ENCODE assay signal across 8 cellular contexts in the genomic region with DNA sequence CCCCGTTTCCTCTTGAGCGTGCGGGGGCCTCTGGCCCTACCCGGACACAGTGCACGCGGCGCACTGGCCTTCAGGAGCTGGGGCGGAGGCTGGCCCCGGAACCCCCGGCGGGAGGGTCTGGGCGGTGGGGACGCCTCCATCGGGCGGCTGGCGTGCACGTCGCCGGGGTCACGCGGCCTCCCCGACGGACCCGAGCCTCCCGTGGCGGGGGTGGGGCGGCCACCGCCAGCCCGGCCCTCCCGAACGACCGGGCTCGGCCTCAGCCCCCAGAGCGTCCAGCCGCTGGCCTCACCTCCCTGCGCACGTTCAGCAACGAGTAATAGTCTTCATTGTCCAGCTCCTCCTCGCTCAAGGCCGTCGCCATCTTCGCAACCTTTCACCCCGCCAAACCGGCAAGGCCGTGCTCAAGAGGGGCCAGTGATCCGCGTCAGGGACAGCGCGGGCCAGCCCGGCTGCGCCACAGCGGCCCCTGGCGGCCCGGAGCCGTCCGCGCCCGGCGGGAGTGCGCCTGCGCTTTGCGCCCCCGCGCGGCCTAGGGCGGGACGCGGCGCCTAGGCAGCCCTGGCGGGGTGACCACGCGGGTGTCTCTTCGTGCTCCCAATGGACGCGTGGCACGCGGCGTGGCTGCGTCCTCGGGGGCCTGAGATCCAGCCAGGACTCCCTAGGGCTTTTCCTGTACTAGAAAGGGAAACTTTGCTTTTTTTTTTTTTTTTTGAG. TPM values are rescaled to one million over a fixed set of nuclear protein-coding genes. Genes with fewer than 3 reads are reported as not detected.
A peak's percentile ranks its signal among the peaks of the same experiment; 100 is the strongest.
DNase-seq lines count a peak whose midpoint lies in the region; ATAC-seq, FAIRE-seq and TF ChIP-seq lines count a peak whose summit lies in the region.

A gene with protein sequence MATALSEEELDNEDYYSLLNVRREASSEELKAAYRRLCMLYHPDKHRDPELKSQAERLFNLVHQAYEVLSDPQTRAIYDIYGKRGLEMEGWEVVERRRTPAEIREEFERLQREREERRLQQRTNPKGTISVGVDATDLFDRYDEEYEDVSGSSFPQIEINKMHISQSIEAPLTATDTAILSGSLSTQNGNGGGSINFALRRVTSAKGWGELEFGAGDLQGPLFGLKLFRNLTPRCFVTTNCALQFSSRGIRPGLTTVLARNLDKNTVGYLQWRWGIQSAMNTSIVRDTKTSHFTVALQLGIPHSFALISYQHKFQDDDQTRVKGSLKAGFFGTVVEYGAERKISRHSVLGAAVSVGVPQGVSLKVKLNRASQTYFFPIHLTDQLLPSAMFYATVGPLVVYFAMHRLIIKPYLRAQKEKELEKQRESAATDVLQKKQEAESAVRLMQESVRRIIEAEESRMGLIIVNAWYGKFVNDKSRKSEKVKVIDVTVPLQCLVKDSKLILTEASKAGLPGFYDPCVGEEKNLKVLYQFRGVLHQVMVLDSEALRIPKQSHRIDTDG (minus strand): TSS at position 380 of the 717 bp plus-strand sequence. CDS start 16 bp downstream, at position 364.

- DNase-seq in RCC 7860 (ENCODE audit: low spot score): peak; percentile 75
- peak; percentile 92 for DNase-seq in activated T-helper 1 cell treated with anti-CD3 and anti-CD28 coated beads, Interleukin-12 subunit alpha, Interleukin-12 subunit beta, Interleukin-2, Interleukin-4 antibody, amounts not matched to agents 30 ng/mL and 10 ng/mL and 1 ng/mL, durations not matched to agents 14 hours and 24 hours and 36 hours (ENCODE audit: low spot score)
- peak; percentile 86 to 90 for DNase-seq in fibroblast of lung (ENCODE audit: low read depth in 2 of 2)
- peak; percentile 84 to 99 (median 93) for DNase-seq in naive thymus-derived CD4-positive, alpha-beta T cell
- DNase-seq in stimulated activated naive B cell treated with anti-CD40 and anti-IgM and Interleukin-4, amounts not matched to agents 10 μg/mL and 1 μg/mL and 100 μg/mL, for 72 hours: peak; percentile 92

- peak within 1 kb of the TSS; percentile 92 for H3K4me3 Mint-ChIP-seq in activated T-helper 1 cell treated with anti-CD3 and anti-CD28 coated beads, Interleukin-12 subunit alpha, Interleukin-12 subunit beta, Interleukin-2, Interleukin-4 antibody, amounts not matched to agents 30 ng/mL and 10 ng/mL and 1 ng/mL, durations not matched to agents 14 hours and 24 hours and 36 hours
- H3K4me3 Mint-ChIP-seq in naive thymus-derived CD4-positive, alpha-beta T cell: peak within 1 kb of the TSS; percentile 87 to 96 (median 93)
- H3K4me3 Mint-ChIP-seq in stimulated activated naive B cell treated with anti-CD40 and anti-IgM and Interleukin-4, amounts not matched to agents 10 μg/mL and 1 μg/mL and 100 μg/mL, for 72 hours: peak within 1 kb of the TSS; percentile 91

- no peaks in the 10 kb centered on the region for H3K9me3 ChIP-seq in DOHH2 (ENCODE audit: control insufficient read depth, insufficient read depth, low read length)
- no peaks in the 10 kb centered on the region for H3K9me3 ChIP-seq in fibroblast of lung (ENCODE audit: control insufficient read depth, insufficient read depth, low read depth, low read length)
- no peaks in the 10 kb centered on the region for H3K9me3 ChIP-seq in naive thymus-derived CD4-positive, alpha-beta T cell (ENCODE audit: control insufficient read depth in 2 of 3, low read length in 3 of 3)

- no peaks in the 10 kb centered on the region for H3F3A ChIP-seq in DOHH2 (ENCODE audit: control insufficient read depth, insufficient read depth)

- peak; percentile 62 for TF ChIP-seq CTCF in DOHH2 (IDR thresholded peaks at IDR 0.05; ENCODE audit: low read depth, low read length, poor library complexity, severe bottlenecking)
- peak; percentile 72 for TF ChIP-seq CTCF in KMS-11 (conservative IDR thresholded peaks at IDR 0.05; ENCODE audit: low read depth, low read length)
- peak; percentile 50 to 63 for TF ChIP-seq CTCF in fibroblast of lung (conservative IDR thresholded peaks at IDR 0.05 in 1 of 2, IDR thresholded peaks at IDR 0.05 in 1 of 2; ENCODE audit: low read depth in 1 of 2, low read length in 2 of 2)

- peak within 1 kb of the TSS; percentile 68 for H3K4me2 ChIP-seq in DOHH2 (ENCODE audit: low read length)
- peak within 1 kb of the TSS; percentile 64 for H3K4me2 ChIP-seq in KMS-11
- H3K4me2 ChIP-seq in fibroblast of lung (ENCODE audit: extremely low read depth, insufficient read depth, low read length): peak within 1 kb of the TSS; percentile 87

- H3K27ac ChIP-seq in DOHH2 (ENCODE audit: low read depth, low read length) (no peak within 1 kb of the TSS; the same call in 1 of the 2 replicates), KMS-11 (peak within 1 kb of the TSS; percentile 76), fibroblast of lung (ENCODE audit: insufficient read depth, low read length) (peak within 1 kb of the TSS; percentile 93)
- H3K27ac ChIP-seq in naive thymus-derived CD4-positive, alpha-beta T cell (ENCODE audit: low read depth, low read length): peak within 1 kb of the TSS; percentile 92

- peaks cover 5% of the 10 kb centered on the region for H3K36me3 Mint-ChIP-seq in activated T-helper 1 cell treated with anti-CD3 and anti-CD28 coated beads, Interleukin-12 subunit alpha, Interleukin-12 subunit beta, Interleukin-2, Interleukin-4 antibody, amounts not matched to agents 30 ng/mL and 10 ng/mL and 1 ng/mL, durations not matched to agents 14 hours and 24 hours and 36 hours (ENCODE audit: low read depth)
- no peaks in the 10 kb centered on the region for H3K36me3 Mint-ChIP-seq in naive thymus-derived CD4-positive, alpha-beta T cell
- peaks cover 5 to 10% of the 10 kb centered on the region in 2 donors for H3K36me3 Mint-ChIP-seq in stimulated activated naive B cell treated with anti-CD40 and anti-IgM and Interleukin-4, amounts not matched to agents 10 μg/mL and 1 μg/mL and 100 μg/mL, for 72 hours

- FAIRE-seq in RCC 7860 (lab: Jason Lieb, UNC): no peak

- peak within 1 kb of the TSS; percentile 96 for H3K27ac Mint-ChIP-seq in activated T-helper 1 cell treated with anti-CD3 and anti-CD28 coated beads, Interleukin-12 subunit alpha, Interleukin-12 subunit beta, Interleukin-2, Interleukin-4 antibody, amounts not matched to agents 30 ng/mL and 10 ng/mL and 1 ng/mL, durations not matched to agents 14 hours and 24 hours and 36 hours
- H3K27ac Mint-ChIP-seq in naive thymus-derived CD4-positive, alpha-beta T cell: peak within 1 kb of the TSS; percentile 77 to 95 (median 92)
- H3K27ac Mint-ChIP-seq in stimulated activated naive B cell treated with anti-CD40 and anti-IgM and Interleukin-4, amounts not matched to agents 10 μg/mL and 1 μg/mL and 100 μg/mL, for 72 hours: peak within 1 kb of the TSS; percentile 96

- no peaks in the 10 kb centered on the region for H3K9me3 Mint-ChIP-seq in activated T-helper 1 cell treated with anti-CD3 and anti-CD28 coated beads, Interleukin-12 subunit alpha, Interleukin-12 subunit beta, Interleukin-2, Interleukin-4 antibody, amounts not matched to agents 30 ng/mL and 10 ng/mL and 1 ng/mL, durations not matched to agents 14 hours and 24 hours and 36 hours
- H3K9me3 Mint-ChIP-seq in naive thymus-derived CD4-positive, alpha-beta T cell: peaks cover 0 to 5% (median 0%) of the 10 kb centered on the region in 11 donors
- H3K9me3 Mint-ChIP-seq in stimulated activated naive B cell treated with anti-CD40 and anti-IgM and Interleukin-4, amounts not matched to agents 10 μg/mL and 1 μg/mL and 100 μg/mL, for 72 hours: no peaks in the 10 kb centered on the region

- H3K9ac ChIP-seq in KMS-11: peak within 1 kb of the TSS; percentile 98
- H3K9ac ChIP-seq in fibroblast of lung (ENCODE audit: insufficient read depth, low read length): peak within 1 kb of the TSS; percentile 93

- H4K20me1 ChIP-seq in DOHH2 (ENCODE audit: control insufficient read depth, insufficient read depth, low read depth, low read length) (0 out of 2 replicates have a peak, but pooled peaks cover 2% of the 10 kb centered on the region), KMS-11 (ENCODE audit: insufficient read depth) (no peaks in the 10 kb centered on the region), fibroblast of lung (ENCODE audit: control insufficient read depth, extremely low read depth, insufficient read depth, low read length) (no peaks in the 10 kb centered on the region)

- no peaks in the 10 kb centered on the region for H3K9me2 ChIP-seq in DOHH2 (replicated peaks; ENCODE audit: control insufficient read depth, low read length)

- H3K79me2 ChIP-seq in DOHH2 (ENCODE audit: control insufficient read depth, low read length) (peaks cover 50% of the 10 kb centered on the region), KMS-11 (ENCODE audit: insufficient read depth, low read depth) (peaks cover 36% of the 10 kb centered on the region), fibroblast of lung (ENCODE audit: control insufficient read depth, insufficient read depth, low read length) (peaks cover 37% of the 10 kb centered on the region)

- no peaks in the 10 kb centered on the region for H3K27me3 Mint-ChIP-seq in activated T-helper 1 cell treated with anti-CD3 and anti-CD28 coated beads, Interleukin-12 subunit alpha, Interleukin-12 subunit beta, Interleukin-2, Interleukin-4 antibody, amounts not matched to agents 30 ng/mL and 10 ng/mL and 1 ng/mL, durations not matched to agents 14 hours and 24 hours and 36 hours (ENCODE audit: insufficient read depth)
- H3K27me3 Mint-ChIP-seq in naive thymus-derived CD4-positive, alpha-beta T cell: no peaks in the 10 kb centered on the region
- peaks cover 0 to under 1% of the 10 kb centered on the region in 2 donors for H3K27me3 Mint-ChIP-seq in stimulated activated naive B cell treated with anti-CD40 and anti-IgM and Interleukin-4, amounts not matched to agents 10 μg/mL and 1 μg/mL and 100 μg/mL, for 72 hours

- H3K4me1 ChIP-seq in DOHH2 (ENCODE audit: control insufficient read depth, low read length) (peaks cover 16% of the 10 kb centered on the region), KMS-11 (ENCODE audit: low read depth, poor library complexity, severe bottlenecking) (peaks cover 21% of the 10 kb centered on the region), fibroblast of lung (ENCODE audit: control insufficient read depth, extremely low read depth, insufficient read depth, low read length) (no peaks in the 10 kb centered on the region)
- H3K4me1 ChIP-seq in naive thymus-derived CD4-positive, alpha-beta T cell (ENCODE audit: control insufficient read depth in 2 of 2, insufficient read depth in 2 of 2, low read length in 2 of 2): peaks cover 8 to 9% of the 10 kb centered on the region in 2 donors

- H3K4me3 ChIP-seq in DOHH2 (ENCODE audit: low read length): peak within 1 kb of the TSS; percentile 73
- H3K4me3 ChIP-seq in KMS-11 (IDR thresholded peaks at IDR 0.05; ENCODE audit: insufficient read depth, low read depth, low read length): peak within 1 kb of the TSS; percentile 90
- H3K4me3 ChIP-seq in fibroblast of lung (replicated peaks in 1 of 4; ENCODE audit: control extremely low read depth in 1 of 4, insufficient read depth in 1 of 4, low read depth in 3 of 4, low read length in 4 of 4): peak within 1 kb of the TSS; percentile 90 to 98 (median 94)
- H3K4me3 ChIP-seq in naive thymus-derived CD4-positive, alpha-beta T cell (ENCODE audit: low read length): peak within 1 kb of the TSS; percentile 90

- H3K27me3 ChIP-seq in DOHH2 (ENCODE audit: control insufficient read depth, low read length) (no peaks in the 10 kb centered on the region), KMS-11 (ENCODE audit: insufficient read depth, low read depth) (no peaks in the 10 kb centered on the region), fibroblast of lung (ENCODE audit: control insufficient read depth, insufficient read depth, low read length) (no peaks in the 10 kb centered on the region)
- H3K27me3 ChIP-seq in naive thymus-derived CD4-positive, alpha-beta T cell (ENCODE audit: control insufficient read depth in 2 of 2, insufficient read depth in 2 of 2, low read length in 2 of 2): no peaks in the 10 kb centered on the region

- intact Hi-C loops in activated T-helper 1 cell treated with anti-CD3 and anti-CD28 coated beads, Interleukin-12 subunit alpha, Interleukin-12 subunit beta, Interleukin-2, Interleukin-4 antibody, amounts not matched to agents 30 ng/mL and 10 ng/mL and 1 ng/mL, durations not matched to agents 14 hours and 24 hours and 36 hours (cut with micrococcal nuclease): loop anchor here (1.0 to 5.0 kb wide), 5 partner anchors 76 to 674 kb away; a partner anchor contains a TSS
- intact Hi-C loops in naive thymus-derived CD4-positive, alpha-beta T cell (cut with micrococcal nuclease): loop anchor here (1.0 to 5.0 kb wide), 9 partner anchors 74 to 1070 kb away; a partner anchor contains a TSS

- CTCF ChIA-PET in naive thymus-derived CD4-positive, alpha-beta T cell (lab: Charles Lee): no interaction called here

- H2AFZ ChIP-seq in KMS-11 (ENCODE audit: low read depth): peak within 1 kb of the TSS; percentile 73
- H2AFZ ChIP-seq in fibroblast of lung (ENCODE audit: low read length): peak within 1 kb of the TSS; percentile 81

- peak; percentile 91 for ATAC-seq in GM21737 (IDR thresholded peaks at IDR 0.05; ENCODE audit: unreplicated experiment)
- peak; percentile 99 for ATAC-seq in naive thymus-derived CD4-positive, alpha-beta T cell
- ATAC-seq in stimulated activated naive B cell treated with anti-CD40 and anti-IgM and Interleukin-4, amounts not matched to agents 10 μg/mL and 1 μg/mL and 100 μg/mL, for 72 hours (replicated peaks): peak; percentile 96

- peaks cover 27% of the 10 kb centered on the region for H3K4me1 Mint-ChIP-seq in activated T-helper 1 cell treated with anti-CD3 and anti-CD28 coated beads, Interleukin-12 subunit alpha, Interleukin-12 subunit beta, Interleukin-2, Interleukin-4 antibody, amounts not matched to agents 30 ng/mL and 10 ng/mL and 1 ng/mL, durations not matched to agents 14 hours and 24 hours and 36 hours (ENCODE audit: low read depth)
- H3K4me1 Mint-ChIP-seq in naive thymus-derived CD4-positive, alpha-beta T cell: peaks cover 7 to 40% (median 32%) of the 10 kb centered on the region in 7 donors
- peaks cover 22 to 48% of the 10 kb centered on the region in 2 donors for H3K4me1 Mint-ChIP-seq in stimulated activated naive B cell treated with anti-CD40 and anti-IgM and Interleukin-4, amounts not matched to agents 10 μg/mL and 1 μg/mL and 100 μg/mL, for 72 hours

- POLR2A ChIA-PET in naive thymus-derived CD4-positive, alpha-beta T cell (lab: Charles Lee): interaction anchor here (0.6 to 0.8 kb wide), 3 partner anchors 83 to 170 kb away, joined by 3 read pairs; a partner anchor contains a TSS

- peaks cover 15% of the 10 kb centered on the region for H3K36me3 ChIP-seq in DOHH2 (ENCODE audit: control insufficient read depth, low read length)
- H3K36me3 ChIP-seq in KMS-11 (ENCODE audit: insufficient read depth): no peaks in the 10 kb centered on the region
- no peaks in the 10 kb centered on the region for H3K36me3 ChIP-seq in fibroblast of lung (ENCODE audit: control insufficient read depth, insufficient read depth, low read length)
- H3K36me3 ChIP-seq in naive thymus-derived CD4-positive, alpha-beta T cell (ENCODE audit: control insufficient read depth in 2 of 3, insufficient read depth in 3 of 3, low read length in 3 of 3): peaks cover 0 to 3% (median 0%) of the 10 kb centered on the region in 3 experiments

RNA-seq across cellular contexts. Expression of the gene that starts here (rescaled TPM):
- total RNA-seq in activated T-helper 1 cell treated with anti-CD3 and anti-CD28 coated beads, Interleukin-12 subunit alpha, Interleukin-12 subunit beta, Interleukin-2, Interleukin-4 antibody, amounts not matched to agents 30 ng/mL and 10 ng/mL and 1 ng/mL, durations not matched to agents 14 hours and 24 hours and 36 hours: 81.4 and 84.4 TPM in 2 replicates
- 29.0 and 35.2 TPM in 2 replicates for total RNA-seq in fibroblast of lung
- 31.8 and 47.2 TPM in 2 replicates for polyA plus RNA-seq in fibroblast of lung
- 48.3 and 50.4 TPM in 2 replicates for polyA plus RNA-seq in fibroblast of lung (2012)
- polyA minus RNA-seq in fibroblast of lung (ENCODE audit: low replicate concordance): 46.8 and 48.4 TPM in 2 replicates
- 10 to 100 TPM; 37.2 to 49.7 (median 44.0) TPM for total RNA-seq in naive thymus-derived CD4-positive, alpha-beta T cell
- polyA plus RNA-seq in naive thymus-derived CD4-positive, alpha-beta T cell: 10 to 100 TPM; 19.2 to 22.3 TPM
